1 cellular context compared by ENCODE assay signal in genomic region chr2:216170362-216170761, GRCh38.
TF ChIP-seq lines count a peak whose summit lies in the region.

No MANE protein-coding gene starts in this region.

TF ChIP-seq in SK-N-SH, 30 proteins besides CTCF, POLR2A, EP300 and RAD21 (continued from another document):
- TF ChIP-seq IRF3 (IDR thresholded peaks at IDR 0.05; ENCODE audit: low read depth, low read length) (no peak), PBX3 (IDR thresholded peaks at IDR 0.05) (no peak), MAX (IDR thresholded peaks at IDR 0.05; ENCODE audit: low read depth) (no peak), MEF2A (IDR thresholded peaks at IDR 0.05; ENCODE audit: borderline replicate concordance, low read depth) (no peak), SMC3 (IDR thresholded peaks at IDR 0.05; ENCODE audit: low read depth, low read length) (no peak), EZH2phosphoT487 (IDR thresholded peaks at IDR 0.05; ENCODE audit: borderline replicate concordance, low read depth) (no peak), ZBTB33 (IDR thresholded peaks at IDR 0.05; ENCODE audit: borderline replicate concordance, low read depth) (no peak), GATA2 (CRISPR knock-in tag; IDR thresholded peaks at IDR 0.05) (no peak)
